Comparison of ENCODE assay signal across 8 cellular contexts in the genomic region with DNA sequence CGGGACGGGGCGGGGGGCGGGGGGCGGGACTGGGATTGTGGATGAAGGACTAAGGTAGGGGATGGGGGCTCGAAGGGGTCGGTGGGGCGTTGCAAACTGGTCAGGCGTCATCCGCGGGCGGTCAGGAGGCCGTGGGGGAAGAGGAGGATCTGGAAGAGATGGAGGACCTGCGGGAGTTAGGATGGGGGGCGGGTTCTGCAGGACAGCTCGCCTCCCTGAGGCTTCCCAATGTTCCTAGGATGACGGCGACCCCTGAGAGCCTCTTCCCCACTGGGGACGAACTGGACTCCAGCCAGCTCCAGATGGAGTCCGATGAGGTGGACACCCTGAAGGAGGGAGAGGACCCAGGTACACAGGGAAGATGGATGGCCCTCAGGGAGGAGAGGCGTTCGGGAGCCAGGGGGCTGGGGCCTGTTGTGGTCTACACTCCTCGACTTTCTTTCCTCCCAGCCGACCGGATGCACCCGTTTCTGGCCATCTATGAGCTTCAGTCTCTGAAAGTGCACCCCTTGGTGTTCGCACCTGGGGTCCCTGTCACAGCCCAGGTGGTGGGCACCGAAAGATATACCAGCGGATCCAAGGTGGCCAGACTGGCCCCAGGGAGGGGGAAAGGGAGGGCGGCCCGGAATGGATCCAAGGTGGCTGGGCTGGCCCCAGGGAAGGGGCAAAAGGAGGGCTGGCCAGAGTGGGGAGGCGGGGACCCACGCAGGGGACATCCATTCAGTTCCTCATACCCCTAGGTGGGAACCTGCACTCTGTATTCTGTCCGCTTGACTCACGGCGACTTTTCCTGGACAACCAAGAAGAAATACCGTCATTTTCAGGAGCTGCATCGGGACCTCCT. TPM values are rescaled to one million over a fixed set of nuclear protein-coding genes. Genes with fewer than 3 reads are reported as not detected.
DNase-seq lines count a peak whose midpoint lies in the region; ATAC-seq, FAIRE-seq and TF ChIP-seq lines count a peak whose summit lies in the region.

No MANE protein-coding gene starts in this region.

- no TSS peak for BruUV-seq in endothelial cell of umbilical vein (replicated peaks; lab: Mats Ljungman, UMichigan)

- POLR2A ChIA-PET in endothelial cell of umbilical vein (lab: Charles Lee): interaction anchor here (0.5 to 1.0 kb wide), 2 partner anchors 12 to 68 kb away, joined by 3 to 5 read pairs; a partner anchor contains a TSS

- no peaks in the 10 kb centered on the region for H3K79me2 ChIP-seq in OCI-LY1 (ENCODE audit: insufficient read depth, low read length)
- H3K79me2 ChIP-seq in endothelial cell of umbilical vein (ENCODE audit: control insufficient read depth, insufficient read depth, low read length): no peaks in the 10 kb centered on the region

- no peaks in the 10 kb centered on the region for H3K9me3 ChIP-seq in BE2C
- no peaks in the 10 kb centered on the region for H3K9me3 ChIP-seq in OCI-LY1 (ENCODE audit: low read length)
- H3K9me3 ChIP-seq in endothelial cell of umbilical vein (replicated peaks; ENCODE audit: control insufficient read depth, insufficient read depth, low read length): no peaks in the 10 kb centered on the region

- H3K27me3 ChIP-seq in BE2C (no peaks in the 10 kb centered on the region), OCI-LY1 (ENCODE audit: insufficient read depth, low read length) (no peaks in the 10 kb centered on the region), endothelial cell of umbilical vein (ENCODE audit: control insufficient read depth in 2 of 2, insufficient read depth in 2 of 2, low read length in 2 of 2) (no peaks in the 10 kb centered on the region)

- TF ChIP-seq CTCF in BE2C (IDR thresholded peaks at IDR 0.05; ENCODE audit: low read depth, low read length): no peak
- TF ChIP-seq CTCF in OCI-LY1 (IDR thresholded peaks at IDR 0.05; ENCODE audit: low read length): no peak
- TF ChIP-seq CTCF in endothelial cell of umbilical vein (IDR thresholded peaks at IDR 0.05; ENCODE audit: extremely low read depth in 1 of 2, insufficient read depth in 1 of 2, low read depth in 1 of 2, low read length in 2 of 2): no peak

- H3K9me2 ChIP-seq in OCI-LY1 (ENCODE audit: low read depth, low read length): no peaks in the 10 kb centered on the region

- H3K4me2 ChIP-seq in OCI-LY1 (ENCODE audit: low read length) (peak overlapping the region; percentile 84), endothelial cell of umbilical vein (ENCODE audit: insufficient read depth, low read length) (peak overlapping the region; percentile 50)

- H3K4me3 ChIP-seq in BE2C (ENCODE audit: low read depth, low read length) (peak overlapping the region; percentile 49; the same call in 1 of the 2 replicates), OCI-LY1 (ENCODE audit: low read depth, low read length, poor library complexity, severe bottlenecking) (peak overlapping the region; percentile 68), endothelial cell of umbilical vein (replicated peaks in 1 of 3; ENCODE audit: insufficient read depth in 1 of 3, low read depth in 1 of 3, low read length in 3 of 3) (peak overlapping the region; percentile 5 to 96 (median 91))

- H3K4me3 Mint-ChIP-seq in natural killer cell treated with Interleukin-12 subunit alpha and Interleukin-12 subunit beta and Interleukin-15 and Interleukin-18, amount 100 ng/mL, for 72 hours: peak overlapping the region; percentile 66

- DNase-seq in BE2C (no peak), endothelial cell of umbilical vein (ENCODE audit: low read depth, low spot score) (no peak), A172 (ENCODE audit: low spot score) (no peak), UCSD-AML1 (lab: John Stamatoyannopoulos, UW; ENCODE audit: unreplicated experiment) (no peak), cerebellar cortex (ENCODE audit: low spot score) (no peak)
- DNase-seq in natural killer cell treated with Interleukin-12 subunit alpha and Interleukin-12 subunit beta and Interleukin-15 and Interleukin-18, amount 100 ng/mL, for 72 hours (ENCODE audit: low spot score): no peak

- no peak for FAIRE-seq in endothelial cell of umbilical vein (lab: Jason Lieb, UNC)

- H3K36me3 ChIP-seq in BE2C: no peaks in the 10 kb centered on the region
- H3K36me3 ChIP-seq in OCI-LY1 (ENCODE audit: insufficient read depth, low read length): no peaks in the 10 kb centered on the region
- H3K36me3 ChIP-seq in endothelial cell of umbilical vein (ENCODE audit: control insufficient read depth in 2 of 2, extremely low read depth in 1 of 2, insufficient read depth in 2 of 2, low read length in 2 of 2): peaks cover 2 to 9% of the 10 kb centered on the region in 2 experiments

- H3K27ac ChIP-seq in OCI-LY1 (ENCODE audit: low read depth, low read length, poor library complexity, severe bottlenecking): no peak overlapping the region
- no peak overlapping the region for H3K27ac ChIP-seq in endothelial cell of umbilical vein (ENCODE audit: insufficient read depth, low read depth, low read length)

- peaks cover 7% of the 10 kb centered on the region for H3K36me3 Mint-ChIP-seq in natural killer cell treated with Interleukin-12 subunit alpha and Interleukin-12 subunit beta and Interleukin-15 and Interleukin-18, amount 100 ng/mL, for 72 hours

- peak overlapping the region; percentile 52; the same call in 1 of the 2 replicates for H3K9ac ChIP-seq in OCI-LY1 (ENCODE audit: low read length)
- no peak overlapping the region for H3K9ac ChIP-seq in endothelial cell of umbilical vein (replicated peaks; ENCODE audit: extremely low read depth, insufficient read depth, low read length)

- CTCF ChIA-PET in endothelial cell of umbilical vein (lab: Charles Lee): interaction anchor here (1.0 to 3.2 kb wide), 7 partner anchors 17 to 98 kb away, joined by 3 to 14 read pairs (median 5); a partner anchor contains a TSS

- ATAC-seq in natural killer cell treated with Interleukin-12 subunit alpha and Interleukin-12 subunit beta and Interleukin-15 and Interleukin-18, amount 100 ng/mL, for 72 hours: no peak
- ATAC-seq in GM19463 (IDR thresholded peaks at IDR 0.05; ENCODE audit: unreplicated experiment): no peak

- intact Hi-C loops in endothelial cell of umbilical vein (cut with micrococcal nuclease): loop anchor here (1.0 kb wide), 1 partner anchor 11 kb away; a partner anchor contains a TSS

- TF ChIP-seq POLR2A in endothelial cell of umbilical vein (IDR thresholded peaks at IDR 0.05; ENCODE audit: low read depth, low read length): no peak

- H3F3A ChIP-seq in OCI-LY1 (ENCODE audit: insufficient read depth, low read length): no peaks in the 10 kb centered on the region

- H2AFZ ChIP-seq in OCI-LY1 (ENCODE audit: low read length) (no peak overlapping the region), endothelial cell of umbilical vein (ENCODE audit: low read depth, low read length) (peak overlapping the region; percentile 10)

- H3K9me1 ChIP-seq in endothelial cell of umbilical vein (replicated peaks; ENCODE audit: control insufficient read depth, extremely low read depth, insufficient read depth, low read length): no peaks in the 10 kb centered on the region

- peak overlapping the region in 1 of 2 donors; percentile 27 for H3K27ac Mint-ChIP-seq in natural killer cell treated with Interleukin-12 subunit alpha and Interleukin-12 subunit beta and Interleukin-15 and Interleukin-18, amount 100 ng/mL, for 72 hours

- dilution Hi-C loops in endothelial cell of umbilical vein (cut with MboI; ENCODE audit: extremely low pct_ligation_motif_present, low sequenced_read_pairs): no loop called here

- peaks cover 20 to 26% of the 10 kb centered on the region in 2 donors for H3K4me1 Mint-ChIP-seq in natural killer cell treated with Interleukin-12 subunit alpha and Interleukin-12 subunit beta and Interleukin-15 and Interleukin-18, amount 100 ng/mL, for 72 hours (ENCODE audit: low read depth in 2 of 2)

- H3K9me3 Mint-ChIP-seq in natural killer cell treated with Interleukin-12 subunit alpha and Interleukin-12 subunit beta and Interleukin-15 and Interleukin-18, amount 100 ng/mL, for 72 hours: no peaks in the 10 kb centered on the region

- H3K27me3 Mint-ChIP-seq in natural killer cell treated with Interleukin-12 subunit alpha and Interleukin-12 subunit beta and Interleukin-15 and Interleukin-18, amount 100 ng/mL, for 72 hours: no peaks in the 10 kb centered on the region

- H4K20me1 ChIP-seq in OCI-LY1 (ENCODE audit: insufficient read depth, low read length): no peaks in the 10 kb centered on the region
- H4K20me1 ChIP-seq in endothelial cell of umbilical vein (replicated peaks; ENCODE audit: control insufficient read depth, extremely low read depth, insufficient read depth, low read length): no peaks in the 10 kb centered on the region

- no peaks in the 10 kb centered on the region for H3K4me1 ChIP-seq in BE2C
- peaks cover 15% of the 10 kb centered on the region for H3K4me1 ChIP-seq in OCI-LY1 (ENCODE audit: insufficient read depth, low read length, severe bottlenecking)
- peaks cover 11% of the 10 kb centered on the region for H3K4me1 ChIP-seq in endothelial cell of umbilical vein (ENCODE audit: control insufficient read depth, extremely low read depth, insufficient read depth, low read length)

RNA-seq across cellular contexts. Expression of a gene that starts 0.8 kb away (rescaled TPM):
- polyA plus RNA-seq in BE2C (2012; ENCODE audit: insufficient read depth, insufficient read length, low read depth): 4.6 TPM
- total RNA-seq in endothelial cell of umbilical vein: 52.3 and 58.7 TPM in 2 replicates
- polyA plus RNA-seq in endothelial cell of umbilical vein: 53.6 and 54.7 TPM in 2 replicates
- polyA plus RNA-seq in endothelial cell of umbilical vein (2011; cell fraction: cytosol; rRNA removed): 28.9 and 33.6 TPM in 2 replicates
- 204 and 211 TPM in 2 replicates for polyA plus RNA-seq in endothelial cell of umbilical vein (2011; cell fraction: nucleus; rRNA removed)
- polyA plus RNA-seq in endothelial cell of umbilical vein (2012): 38.4 and 55.9 TPM in 2 replicates
- 51.6 and 55.9 TPM in 2 replicates for polyA minus RNA-seq in endothelial cell of umbilical vein
- 12.4 TPM for polyA minus RNA-seq in endothelial cell of umbilical vein (2011; cell fraction: cytosol; rRNA and poly(A)+ RNA removed)
- 55.0 and 55.8 TPM in 2 replicates for polyA minus RNA-seq in endothelial cell of umbilical vein (2011; cell fraction: nucleus; rRNA and poly(A)+ RNA removed)
- total RNA-seq in natural killer cell treated with Interleukin-12 subunit alpha and Interleukin-12 subunit beta and Interleukin-15 and Interleukin-18, amount 100 ng/mL, for 72 hours: 10 to 100 TPM; 38.4 to 46.9 TPM
- total RNA-seq in A172 (2014; rRNA removed; shearing (Covaris generic)): 17.6 and 18.0 TPM in 2 replicates

RNA-seq across cellular contexts. Expression of a gene that starts 11.8 kb away (rescaled TPM):
- polyA plus RNA-seq in BE2C (2012; ENCODE audit: insufficient read depth, insufficient read length, low read depth): 203 TPM
- total RNA-seq in endothelial cell of umbilical vein: 203 and 214 TPM in 2 replicates
- 598 and 599 TPM in 2 replicates for polyA plus RNA-seq in endothelial cell of umbilical vein
- 453 and 563 TPM in 2 replicates for polyA plus RNA-seq in endothelial cell of umbilical vein (2011; cell fraction: cytosol; rRNA removed)
- 167 and 171 TPM in 2 replicates for polyA plus RNA-seq in endothelial cell of umbilical vein (2011; cell fraction: nucleus; rRNA removed)
- polyA plus RNA-seq in endothelial cell of umbilical vein (2012): 246 and 258 TPM in 2 replicates
- 280 and 295 TPM in 2 replicates for polyA minus RNA-seq in endothelial cell of umbilical vein
- polyA minus RNA-seq in endothelial cell of umbilical vein (2011; cell fraction: cytosol; rRNA and poly(A)+ RNA removed): 99.4 TPM
- polyA minus RNA-seq in endothelial cell of umbilical vein (2011; cell fraction: nucleus; rRNA and poly(A)+ RNA removed): 27.7 and 43.7 TPM in 2 replicates
- total RNA-seq in natural killer cell treated with Interleukin-12 subunit alpha and Interleukin-12 subunit beta and Interleukin-15 and Interleukin-18, amount 100 ng/mL, for 72 hours: 100 to 1,000 TPM; 145 to 174 TPM
- total RNA-seq in A172 (2014; rRNA removed; shearing (Covaris generic)): 351 and 425 TPM in 2 replicates

RNA-seq across cellular contexts. Expression of a gene that starts 19.0 kb away (rescaled TPM):
- polyA plus RNA-seq in BE2C (2012; ENCODE audit: insufficient read depth, insufficient read length, low read depth): 0.99 TPM
- total RNA-seq in endothelial cell of umbilical vein: not detected in 2 replicates
- polyA plus RNA-seq in endothelial cell of umbilical vein: not detected in 2 replicates
- not detected in 2 replicates for polyA plus RNA-seq in endothelial cell of umbilical vein (2011; cell fraction: cytosol; rRNA removed)
- not detected in 2 replicates for polyA plus RNA-seq in endothelial cell of umbilical vein (2011; cell fraction: nucleus; rRNA removed)
- not detected in 2 replicates for polyA plus RNA-seq in endothelial cell of umbilical vein (2012)
- polyA minus RNA-seq in endothelial cell of umbilical vein: not detected in 2 replicates
- polyA minus RNA-seq in endothelial cell of umbilical vein (2011; cell fraction: cytosol; rRNA and poly(A)+ RNA removed): not detected
- not detected in 2 replicates for polyA minus RNA-seq in endothelial cell of umbilical vein (2011; cell fraction: nucleus; rRNA and poly(A)+ RNA removed)
- under 1 TPM in 1 of 2 donors, not detected in 1; 0.38 TPM for total RNA-seq in natural killer cell treated with Interleukin-12 subunit alpha and Interleukin-12 subunit beta and Interleukin-15 and Interleukin-18, amount 100 ng/mL, for 72 hours
- not detected in 2 replicates for total RNA-seq in A172 (2014; rRNA removed; shearing (Covaris generic))

RNA-seq across cellular contexts. Expression of a gene that starts 21.6 kb away (rescaled TPM):
- not detected for polyA plus RNA-seq in BE2C (2012; ENCODE audit: insufficient read depth, insufficient read length, low read depth)
- not detected in 2 replicates for total RNA-seq in endothelial cell of umbilical vein
- polyA plus RNA-seq in endothelial cell of umbilical vein: 0.23 and 0.27 TPM in 2 replicates
- polyA plus RNA-seq in endothelial cell of umbilical vein (2011; cell fraction: cytosol; rRNA removed): 0.20 and 0.25 TPM in 2 replicates
- polyA plus RNA-seq in endothelial cell of umbilical vein (2011; cell fraction: nucleus; rRNA removed): 0.21 TPM in 1 of 2 replicates, not detected in the other
- not detected in 2 replicates for polyA plus RNA-seq in endothelial cell of umbilical vein (2012)
- polyA minus RNA-seq in endothelial cell of umbilical vein: not detected in 2 replicates
- polyA minus RNA-seq in endothelial cell of umbilical vein (2011; cell fraction: cytosol; rRNA and poly(A)+ RNA removed): not detected
- polyA minus RNA-seq in endothelial cell of umbilical vein (2011; cell fraction: nucleus; rRNA and poly(A)+ RNA removed): not detected in 2 replicates
- 10 to 100 TPM in 1 of 2 donors, 1 to 10 TPM in 1; 4.5 to 15.4 TPM for total RNA-seq in natural killer cell treated with Interleukin-12 subunit alpha and Interleukin-12 subunit beta and Interleukin-15 and Interleukin-18, amount 100 ng/mL, for 72 hours
- total RNA-seq in A172 (2014; rRNA removed; shearing (Covaris generic)): not detected in 2 replicates
